Comparison of ENCODE assay signal across 23 cellular contexts in genomic region chr3:102083469-102083868, GRCh38.
"Had no signal": no experiment of that assay in that cellular context is flagged by ENCODE, and none has a peak within 500 bp of the region (broad histone marks: within the 10 kb centered on the region; RNA-seq: fewer than 3 reads in every experiment).

No MANE protein-coding gene starts in this region.

- H3K27ac Mint-ChIP-seq: endodermal cell; natural killer cell; progenitor cell of endocrine pancreas; stimulated activated memory B cell treated with anti-CD40 and anti-IgM and Interleukin-4, amounts not matched to agents 10 μg/mL and 1 μg/mL and 100 μg/mL, for 72 hours; stimulated activated naive CD8-positive, alpha-beta T cell treated with anti-CD3 and anti-CD28 coated beads, Interleukin-15, Interleukin-2, amounts not matched to agents 100 ng/mL and 50 ng/mL, for 24 hours had no signal

- H3K4me3 Mint-ChIP-seq: endodermal cell; natural killer cell; neural crest cell; stimulated activated memory B cell treated with anti-CD40 and anti-IgM and Interleukin-4, amounts not matched to agents 10 μg/mL and 1 μg/mL and 100 μg/mL, for 72 hours; stimulated activated naive CD8-positive, alpha-beta T cell treated with anti-CD3 and anti-CD28 coated beads, Interleukin-15, Interleukin-2, amounts not matched to agents 100 ng/mL and 50 ng/mL, for 24 hours had no signal

- H3K4me1 Mint-ChIP-seq: natural killer cell had no signal

- H3K4me3 ChIP-seq: coronary artery, ovary, right lobe of liver, spleen, tibial artery, upper lobe of left lung, vagina had no signal

- H3K27me3 Mint-ChIP-seq: progenitor cell of endocrine pancreas; stimulated activated memory B cell treated with anti-CD40 and anti-IgM and Interleukin-4, amounts not matched to agents 10 μg/mL and 1 μg/mL and 100 μg/mL, for 72 hours; stimulated activated naive CD8-positive, alpha-beta T cell treated with anti-CD3 and anti-CD28 coated beads, Interleukin-15, Interleukin-2, amounts not matched to agents 100 ng/mL and 50 ng/mL, for 24 hours had no signal

- ATAC-seq: foreskin keratinocyte; left lobe of liver; natural killer cell; right lobe of liver; stimulated activated memory B cell treated with anti-CD40 and anti-IgM and Interleukin-4, amounts not matched to agents 10 μg/mL and 1 μg/mL and 100 μg/mL, for 72 hours had no signal

- H3K36me3 ChIP-seq: ovary, right lobe of liver, spleen, tibial artery, upper lobe of left lung, vagina had no signal

- H3K9me3 Mint-ChIP-seq: endodermal cell; natural killer cell; neural crest cell; stimulated activated memory B cell treated with anti-CD40 and anti-IgM and Interleukin-4, amounts not matched to agents 10 μg/mL and 1 μg/mL and 100 μg/mL, for 72 hours had no signal

- H3K27ac ChIP-seq: coronary artery, foreskin keratinocyte, ovary, right lobe of liver, spleen, tibial artery, upper lobe of left lung, vagina had no signal

- H3K9me3 ChIP-seq: ovary, right lobe of liver, spleen, tibial artery, upper lobe of left lung, vagina had no signal

- H3K36me3 Mint-ChIP-seq: natural killer cell; stimulated activated memory B cell treated with anti-CD40 and anti-IgM and Interleukin-4, amounts not matched to agents 10 μg/mL and 1 μg/mL and 100 μg/mL, for 72 hours had no signal

- DNase-seq: effector CD4-positive, alpha-beta T cell; endodermal cell; erythroblast; foreskin keratinocyte; hippocampal formation; kidney glomerular epithelial cell; mammary epithelial cell; natural killer cell; right lobe of liver; spleen; stimulated activated CD4-positive, alpha-beta T cell treated with anti-CD3 and anti-CD28 coated beads, Interleukin-15, amount 100 ng/mL, for 24 hours; stimulated activated CD4-positive, alpha-beta T cell treated with anti-CD3 and anti-CD28 coated beads, Interleukin-1b, Interleukin-23, amount 100 ng/mL, for 48 hours; stimulated activated CD4-positive, alpha-beta T cell treated with anti-CD3 and anti-CD28 coated beads, Interleukin-4, amount 100 ng/mL, for 24 hours; tibial artery; upper lobe of left lung had no signal
